ENCODE assay signal across 18 cellular contexts in the genomic region with DNA sequence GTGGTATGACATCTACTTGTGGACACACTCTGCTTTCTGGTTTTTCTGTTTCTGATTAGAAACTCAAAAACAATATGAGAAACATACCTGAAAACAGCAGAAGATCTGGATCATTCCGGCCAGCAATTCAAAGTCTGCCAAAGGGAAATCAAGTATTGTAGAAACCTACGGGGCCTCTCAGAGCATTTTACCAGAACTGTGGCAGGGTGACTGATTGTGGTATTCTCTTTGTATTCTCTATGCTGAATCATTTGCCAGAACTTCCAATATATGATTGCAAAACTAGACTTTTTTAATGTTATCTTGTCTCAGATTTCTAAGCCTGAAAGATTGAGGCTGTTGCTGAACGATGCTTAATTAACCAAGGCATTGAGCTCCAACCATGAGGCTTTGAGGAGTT. TPM values are rescaled to one million over a fixed set of nuclear protein-coding genes. Genes with fewer than 3 reads are reported as not detected.
"Had no signal": no experiment of that assay in that cellular context is flagged by ENCODE, and none has a peak within 500 bp of the region (broad histone marks: within the 10 kb centered on the region; RNA-seq: fewer than 3 reads in every experiment).

No MANE protein-coding gene starts in this region.

- H3K36me3 Mint-ChIP-seq: activated naive CD4-positive, alpha-beta T cell treated with anti-CD3 and anti-CD28 coated beads, Interleukin-2, amount 50 U/mL, for 24 hours had no signal

- FAIRE-seq: K562 had no signal

- DNase-seq: activated CD4-positive, alpha-beta T cell treated with anti-CD3 and anti-CD28 coated beads for 48 hours; activated CD8-positive, alpha-beta memory T cell treated with anti-CD3 and anti-CD28 coated beads, Interleukin-2, amount 10 ng/mL, durations not matched to agents 7 days and 5 days; brain microvascular endothelial cell; Karpas-422; NCI-H1105 treated with DMSO at 0.1 percent for 48 hours; NCI-H1436 treated with DMSO at 0.1 percent for 48 hours; NCI-H187; NCI-H2081; NCI-H446; Peyer's patch; Right ventricle myocardium superior; SJCRH30; SK-N-SH; T-helper 1 cell; WERI-Rb-1 had no signal

- H3K9me3 Mint-ChIP-seq: activated naive CD4-positive, alpha-beta T cell treated with anti-CD3 and anti-CD28 coated beads, Interleukin-2, amount 50 U/mL, for 24 hours had no signal

- H3K27ac Mint-ChIP-seq: activated CD8-positive, alpha-beta memory T cell treated with anti-CD3 and anti-CD28 coated beads, Interleukin-2, amount 10 ng/mL, durations not matched to agents 7 days and 5 days; activated naive CD4-positive, alpha-beta T cell treated with anti-CD3 and anti-CD28 coated beads, Interleukin-2, amount 50 U/mL, for 24 hours had no signal

- H3K4me3 Mint-ChIP-seq: activated CD8-positive, alpha-beta memory T cell treated with anti-CD3 and anti-CD28 coated beads, Interleukin-2, amount 10 ng/mL, durations not matched to agents 7 days and 5 days; activated naive CD4-positive, alpha-beta T cell treated with anti-CD3 and anti-CD28 coated beads, Interleukin-2, amount 50 U/mL, for 24 hours had no signal

- ATAC-seq: activated CD8-positive, alpha-beta memory T cell treated with anti-CD3 and anti-CD28 coated beads, Interleukin-2, amount 10 ng/mL, durations not matched to agents 7 days and 5 days; K562 had no signal

- H3K27me3 Mint-ChIP-seq: activated CD8-positive, alpha-beta memory T cell treated with anti-CD3 and anti-CD28 coated beads, Interleukin-2, amount 10 ng/mL, durations not matched to agents 7 days and 5 days had no signal

RNA-seq across cellular contexts. Expression of a gene that starts 5.9 kb away (rescaled TPM):
- total RNA-seq: cardiac muscle cell, SJCRH30 had no signal

RNA-seq across cellular contexts. Expression of a gene that starts 30.4 kb away (rescaled TPM):
- total RNA-seq: cardiac muscle cell, K562, SJCRH30 had no signal
